Comparison of ENCODE assay signal across 32 cellular contexts in genomic region chr9:98096091-98096490, GRCh38. TPM values are rescaled to one million over a fixed set of nuclear protein-coding genes. Genes with fewer than 3 reads are reported as not detected.
A peak's percentile ranks its signal among the peaks of the same experiment; 100 is the strongest.
DNase-seq lines count a peak whose midpoint lies in the region; ATAC-seq, FAIRE-seq and TF ChIP-seq lines count a peak whose summit lies in the region.
"Had no signal": no experiment of that assay in that cellular context is flagged by ENCODE, and none has a peak within 500 bp of the region (broad histone marks: within the 10 kb centered on the region; RNA-seq: fewer than 3 reads in every experiment).

No MANE protein-coding gene starts in this region.

- no peaks in the 10 kb centered on the region for H3K36me3 ChIP-seq in OCI-LY1 (ENCODE audit: insufficient read depth, low read length)
- H3K36me3 ChIP-seq: left ventricle myocardium inferior, thoracic aorta had no signal

- ATAC-seq in central memory CD8-positive, alpha-beta T cell (replicated peaks; ENCODE audit: extremely low read depth, poor library complexity, severe bottlenecking), result no peak
- ATAC-seq in GM19351 (IDR thresholded peaks at IDR 0.05; ENCODE audit: unreplicated experiment), result no peak
- ATAC-seq: heart right ventricle; right cardiac atrium; Right ventricle myocardium inferior; SK-N-SH treated with all-trans-retinoic acid at 6 μM for 48 hours; stimulated activated naive CD8-positive, alpha-beta T cell treated with anti-CD3 and anti-CD28 coated beads, Interleukin-15, Interleukin-2, amounts not matched to agents 100 U/mL and 50 U/mL, for 24 hours had no signal

- CTCF ChIA-PET in activated naive CD4-positive, alpha-beta T cell treated with anti-CD3 and anti-CD28 coated beads for 36 hours (lab: Charles Lee), result interaction anchor here (1.0 to 1.6 kb wide), 2 partner anchors 11 to 19 kb away, joined by 3 to 5 read pairs; no protein-coding TSS in a partner anchor

- peaks cover 48% of the 10 kb centered on the region for H3K36me3 Mint-ChIP-seq in activated naive CD4-positive, alpha-beta T cell treated with anti-CD3 and anti-CD28 coated beads for 36 hours (ENCODE audit: low read depth)
- peaks cover 33% of the 10 kb centered on the region for H3K36me3 Mint-ChIP-seq in central memory CD8-positive, alpha-beta T cell (ENCODE audit: insufficient read depth)

- intact Hi-C loops in activated naive CD4-positive, alpha-beta T cell treated with anti-CD3 and anti-CD28 coated beads for 36 hours (cut with micrococcal nuclease), result no loop called here

- H3K4me2 ChIP-seq in OCI-LY1 (ENCODE audit: low read length), result no peak overlapping the region
- H3K4me2 ChIP-seq: PC-9 had no signal

- H3K27me3 ChIP-seq in OCI-LY1 (ENCODE audit: insufficient read depth, low read length), result no peaks in the 10 kb centered on the region
- H3K27me3 ChIP-seq: dorsolateral prefrontal cortex, vagina had no signal

- peaks cover 37% of the 10 kb centered on the region for H3K4me1 ChIP-seq in OCI-LY1 (ENCODE audit: insufficient read depth, low read length, severe bottlenecking)
- H3K4me1 ChIP-seq: left ventricle myocardium inferior, vagina had no signal

- no peak for TF ChIP-seq CTCF in OCI-LY1 (IDR thresholded peaks at IDR 0.05; ENCODE audit: low read length)

- no peaks in the 10 kb centered on the region for H3K27me3 Mint-ChIP-seq in activated naive CD4-positive, alpha-beta T cell treated with anti-CD3 and anti-CD28 coated beads for 36 hours (ENCODE audit: low read depth)
- H3K27me3 Mint-ChIP-seq in central memory CD8-positive, alpha-beta T cell, result no peaks in the 10 kb centered on the region
- H3K27me3 Mint-ChIP-seq: activated naive CD4-positive, alpha-beta T cell treated with anti-CD3 and anti-CD28 coated beads, Interleukin-2, amount 10 ng/mL, durations not matched to agents 7 days and 5 days had no signal

- no peak overlapping the region for H3K4me3 ChIP-seq in OCI-LY1 (ENCODE audit: low read depth, low read length, poor library complexity, severe bottlenecking)
- H3K4me3 ChIP-seq: dorsolateral prefrontal cortex, HAP-1, heart right ventricle, left ventricle myocardium inferior, PC-9, thoracic aorta, vagina had no signal

- no peaks in the 10 kb centered on the region for H3K9me2 ChIP-seq in OCI-LY1 (ENCODE audit: low read depth, low read length)

- H3F3A ChIP-seq in OCI-LY1 (ENCODE audit: insufficient read depth, low read length), result no peaks in the 10 kb centered on the region

- no peak for DNase-seq in activated naive CD4-positive, alpha-beta T cell treated with anti-CD3 and anti-CD28 coated beads for 36 hours
- DNase-seq in activated naive CD4-positive, alpha-beta T cell (lab: John Stamatoyannopoulos, UW), result no peak
- no peak for DNase-seq in central memory CD8-positive, alpha-beta T cell (ENCODE audit: low spot score in 2 of 2)
- DNase-seq in NCI-H128 (lab: John Stamatoyannopoulos, UW; ENCODE audit: unreplicated experiment) (no peak), RCC 7860 (ENCODE audit: low spot score) (no peak)
- DNase-seq: activated naive CD4-positive, alpha-beta T cell treated with anti-CD3 and anti-CD28 coated beads, Interleukin-2, amount 10 ng/mL, durations not matched to agents 7 days and 5 days; amygdala; dorsolateral prefrontal cortex; foreskin melanocyte; GF-D8; heart right ventricle; KG1; left ventricle myocardium inferior; MM.1S; NCI-H1436; NCI-H2081; NCI-H526; PC-9; right cardiac atrium; stimulated activated CD4-positive, alpha-beta T cell treated with anti-CD3 and anti-CD28 coated beads, Interleukin-1b, Interleukin-23, amount 100 ng/mL, for 48 hours; stimulated activated naive CD8-positive, alpha-beta T cell treated with anti-CD3 and anti-CD28 coated beads, Interleukin-15, Interleukin-2, amounts not matched to agents 100 U/mL and 50 U/mL, for 24 hours; T1000; WERI-Rb-1 had no signal

- H3K9ac ChIP-seq in OCI-LY1 (ENCODE audit: low read length), result no peak overlapping the region

- H3K79me2 ChIP-seq in OCI-LY1 (ENCODE audit: insufficient read depth, low read length), result no peaks in the 10 kb centered on the region

- no peaks in the 10 kb centered on the region for H4K20me1 ChIP-seq in OCI-LY1 (ENCODE audit: insufficient read depth, low read length)

- H3K9me3 Mint-ChIP-seq in activated naive CD4-positive, alpha-beta T cell treated with anti-CD3 and anti-CD28 coated beads for 36 hours, result no peaks in the 10 kb centered on the region
- H3K9me3 Mint-ChIP-seq in central memory CD8-positive, alpha-beta T cell, result no peaks in the 10 kb centered on the region
- H3K9me3 Mint-ChIP-seq: activated naive CD4-positive, alpha-beta T cell treated with anti-CD3 and anti-CD28 coated beads, Interleukin-2, amount 10 ng/mL, durations not matched to agents 7 days and 5 days had no signal

- peak overlapping the region; percentile 93 for H3K27ac ChIP-seq in OCI-LY1 (ENCODE audit: low read depth, low read length, poor library complexity, severe bottlenecking)
- H3K27ac ChIP-seq: dorsolateral prefrontal cortex, heart right ventricle, HL-60, left ventricle myocardium inferior, PC-9, thoracic aorta, vagina, WERI-Rb-1 had no signal

- H3K4me1 Mint-ChIP-seq in activated naive CD4-positive, alpha-beta T cell treated with anti-CD3 and anti-CD28 coated beads for 36 hours (ENCODE audit: low read depth), result peaks cover 76% of the 10 kb centered on the region
- H3K4me1 Mint-ChIP-seq in central memory CD8-positive, alpha-beta T cell, result peaks cover 59% of the 10 kb centered on the region

- peak overlapping the region; percentile 42 for H3K27ac Mint-ChIP-seq in activated naive CD4-positive, alpha-beta T cell treated with anti-CD3 and anti-CD28 coated beads for 36 hours
- H3K27ac Mint-ChIP-seq in central memory CD8-positive, alpha-beta T cell (ENCODE audit: low read depth), result peak overlapping the region; percentile 76

- no peak for FAIRE-seq in RCC 7860 (lab: Jason Lieb, UNC)
- FAIRE-seq: keratinocyte had no signal

- no peaks in the 10 kb centered on the region for H3K9me3 ChIP-seq in OCI-LY1 (ENCODE audit: low read length)
- H3K9me3 ChIP-seq: HAP-1, heart right ventricle, left ventricle myocardium inferior, thoracic aorta, vagina had no signal

- no peak overlapping the region for H2AFZ ChIP-seq in OCI-LY1 (ENCODE audit: low read length)
- H2AFZ ChIP-seq: PC-9 had no signal

- H3K4me3 Mint-ChIP-seq in activated naive CD4-positive, alpha-beta T cell treated with anti-CD3 and anti-CD28 coated beads for 36 hours, result no peak overlapping the region
- no peak overlapping the region for H3K4me3 Mint-ChIP-seq in central memory CD8-positive, alpha-beta T cell
- H3K4me3 Mint-ChIP-seq: activated naive CD4-positive, alpha-beta T cell treated with anti-CD3 and anti-CD28 coated beads, Interleukin-2, amount 10 ng/mL, durations not matched to agents 7 days and 5 days had no signal

RNA-seq across cellular contexts. Expression of gene TRIM14, which starts 22.9 kb away (rescaled TPM):
- total RNA-seq in activated naive CD4-positive, alpha-beta T cell treated with anti-CD3 and anti-CD28 coated beads for 36 hours, result 10 to 100 TPM; 49.6 to 55.0 TPM

RNA-seq across cellular contexts. Expression of gene NANS, which starts 39.6 kb away (rescaled TPM):
- total RNA-seq in activated naive CD4-positive, alpha-beta T cell treated with anti-CD3 and anti-CD28 coated beads for 36 hours, result 10 to 100 TPM; 46.1 to 51.0 TPM
